ENCODE assay signal across 8 cellular contexts in the genomic region with DNA sequence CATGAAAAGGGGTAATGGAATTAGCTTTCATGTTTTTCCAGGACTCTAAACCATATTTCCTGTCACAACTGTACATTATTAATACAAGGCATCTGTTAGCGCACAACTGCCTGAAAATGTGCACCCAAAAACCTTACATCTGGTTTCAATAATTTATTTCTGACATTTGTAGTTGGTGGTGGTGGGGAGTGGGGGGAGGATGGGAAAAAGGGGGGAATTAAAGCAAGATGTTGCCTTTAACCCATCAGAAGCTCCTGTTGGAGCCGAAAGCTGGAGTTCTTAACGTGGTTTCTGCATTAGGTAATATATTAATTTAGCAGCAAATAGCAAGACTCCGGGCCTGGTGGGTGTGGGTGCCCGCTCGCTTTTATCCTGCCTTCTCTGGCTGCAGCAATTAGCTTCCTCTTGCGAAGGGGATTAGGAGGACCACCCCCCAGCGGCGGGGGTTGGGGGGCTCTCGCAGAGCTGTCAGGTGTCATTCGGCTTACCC. TPM values are rescaled to one million over a fixed set of nuclear protein-coding genes. Genes with fewer than 3 reads are reported as not detected.
A peak's percentile ranks its signal among the peaks of the same experiment; 100 is the strongest.
DNase-seq lines count a peak whose midpoint lies in the region; ATAC-seq and TF ChIP-seq lines count a peak whose summit lies in the region.

No MANE protein-coding gene starts in this region.

- no peak for TF ChIP-seq EP300 in sigmoid colon (IDR thresholded peaks at IDR 0.05)

- intact Hi-C loops in left ventricle myocardium inferior (cut with micrococcal nuclease) (loop anchor here (10.0 kb wide), 1 partner anchor 57 kb away; a partner anchor contains a TSS), sigmoid colon (cut with DNase I) (loop anchor here (2.0 kb wide), 2 partner anchors 29 to 59 kb away; a partner anchor contains a TSS)
- intact Hi-C loops in activated T-helper 1 cell treated with anti-CD3 and anti-CD28 coated beads, Interleukin-12 subunit alpha, Interleukin-12 subunit beta, Interleukin-2, Interleukin-4 antibody, amounts not matched to agents 30 ng/mL and 10 ng/mL and 1 ng/mL, durations not matched to agents 14 hours and 24 hours and 36 hours (cut with micrococcal nuclease), result no loop called here

- H3K4me3 Mint-ChIP-seq in WTC11, result peak overlapping the region; percentile 63
- H3K4me3 Mint-ChIP-seq in activated T-helper 1 cell treated with anti-CD3 and anti-CD28 coated beads, Interleukin-12 subunit alpha, Interleukin-12 subunit beta, Interleukin-2, Interleukin-4 antibody, amounts not matched to agents 30 ng/mL and 10 ng/mL and 1 ng/mL, durations not matched to agents 14 hours and 24 hours and 36 hours, result no peak overlapping the region

- H3K4me1 Mint-ChIP-seq in WTC11, result peaks cover 37% of the 10 kb centered on the region
- no peaks in the 10 kb centered on the region for H3K4me1 Mint-ChIP-seq in activated T-helper 1 cell treated with anti-CD3 and anti-CD28 coated beads, Interleukin-12 subunit alpha, Interleukin-12 subunit beta, Interleukin-2, Interleukin-4 antibody, amounts not matched to agents 30 ng/mL and 10 ng/mL and 1 ng/mL, durations not matched to agents 14 hours and 24 hours and 36 hours (ENCODE audit: low read depth)

- TF ChIP-seq CTCF in WTC11 (IDR thresholded peaks at IDR 0.05) (no peak), left ventricle myocardium inferior (IDR thresholded peaks at IDR 0.05; ENCODE audit: borderline replicate concordance) (no peak), sigmoid colon (IDR thresholded peaks at IDR 0.05) (no peak)

- no peaks in the 10 kb centered on the region for H3K9me3 Mint-ChIP-seq in WTC11
- no peaks in the 10 kb centered on the region for H3K9me3 Mint-ChIP-seq in activated T-helper 1 cell treated with anti-CD3 and anti-CD28 coated beads, Interleukin-12 subunit alpha, Interleukin-12 subunit beta, Interleukin-2, Interleukin-4 antibody, amounts not matched to agents 30 ng/mL and 10 ng/mL and 1 ng/mL, durations not matched to agents 14 hours and 24 hours and 36 hours

- peak overlapping the region; percentile 63 for H3K4me3 ChIP-seq in left ventricle myocardium inferior
- H3K4me3 ChIP-seq in sigmoid colon, result peak overlapping the region in 3 of 4 donors; percentile 37 to 54 (median 46)

- DNase-seq in EL (peak; percentile 83), WTC11 (ENCODE audit: low spot score) (no peak), left ventricle myocardium inferior (no peak), sigmoid colon (peak; percentile 76), NCI-H2029 treated with DMSO at 0.1 percent for 48 hours (lab: John Stamatoyannopoulos, UW) (no peak)
- DNase-seq in activated T-helper 1 cell treated with anti-CD3 and anti-CD28 coated beads, Interleukin-12 subunit alpha, Interleukin-12 subunit beta, Interleukin-2, Interleukin-4 antibody, amounts not matched to agents 30 ng/mL and 10 ng/mL and 1 ng/mL, durations not matched to agents 14 hours and 24 hours and 36 hours (ENCODE audit: low spot score), result no peak

- peaks cover 36% of the 10 kb centered on the region for H3K27me3 Mint-ChIP-seq in WTC11 (ENCODE audit: low read depth)
- H3K27me3 Mint-ChIP-seq in activated T-helper 1 cell treated with anti-CD3 and anti-CD28 coated beads, Interleukin-12 subunit alpha, Interleukin-12 subunit beta, Interleukin-2, Interleukin-4 antibody, amounts not matched to agents 30 ng/mL and 10 ng/mL and 1 ng/mL, durations not matched to agents 14 hours and 24 hours and 36 hours (ENCODE audit: insufficient read depth), result peaks cover 53% of the 10 kb centered on the region

- H3K36me3 Mint-ChIP-seq in WTC11, result no peaks in the 10 kb centered on the region
- H3K36me3 Mint-ChIP-seq in activated T-helper 1 cell treated with anti-CD3 and anti-CD28 coated beads, Interleukin-12 subunit alpha, Interleukin-12 subunit beta, Interleukin-2, Interleukin-4 antibody, amounts not matched to agents 30 ng/mL and 10 ng/mL and 1 ng/mL, durations not matched to agents 14 hours and 24 hours and 36 hours (ENCODE audit: low read depth), result no peaks in the 10 kb centered on the region

- no peak overlapping the region for H3K27ac Mint-ChIP-seq in WTC11
- H3K27ac Mint-ChIP-seq in activated T-helper 1 cell treated with anti-CD3 and anti-CD28 coated beads, Interleukin-12 subunit alpha, Interleukin-12 subunit beta, Interleukin-2, Interleukin-4 antibody, amounts not matched to agents 30 ng/mL and 10 ng/mL and 1 ng/mL, durations not matched to agents 14 hours and 24 hours and 36 hours, result no peak overlapping the region

- H3K27me3 ChIP-seq in left ventricle myocardium inferior (ENCODE audit: low read depth), result peaks cover 6% of the 10 kb centered on the region
- no peaks in the 10 kb centered on the region for H3K27me3 ChIP-seq in sigmoid colon

- H3K36me3 ChIP-seq in left ventricle myocardium inferior, result no peaks in the 10 kb centered on the region
- no peaks in the 10 kb centered on the region for H3K36me3 ChIP-seq in sigmoid colon

- peak; percentile 2; the same call in 1 of the 2 replicates for ATAC-seq in WTC11
- ATAC-seq in GM21381 (IDR thresholded peaks at IDR 0.05; ENCODE audit: unreplicated experiment), result no peak
- ATAC-seq in GM19351 (IDR thresholded peaks at IDR 0.05; ENCODE audit: unreplicated experiment), result no peak

- TF ChIP-seq POLR2A in sigmoid colon (IDR thresholded peaks at IDR 0.05), result no peak

- CTCF ChIA-PET in WTC11 (lab: Charles Lee), result interaction anchor here (0.9 to 3.0 kb wide), 15 partner anchors 10 to 392 kb away, joined by 3 to 30 read pairs (median 5); no protein-coding TSS in a partner anchor

- H3K27ac ChIP-seq in left ventricle myocardium inferior (replicated peaks) (peak overlapping the region; percentile 75), sigmoid colon (peak overlapping the region; percentile 78 to 91 (median 84))

- POLR2A ChIA-PET in WTC11 (lab: Charles Lee), result interaction anchor here (2.2 kb wide), 1 partner anchor 40 kb away, joined by 17 read pairs; no protein-coding TSS in a partner anchor

- 23% methylated on average over 11 of the region's 11 CpGs for WGBS in sigmoid colon, 2 donors

- H3K4me1 ChIP-seq in left ventricle myocardium inferior, result peaks cover 52% of the 10 kb centered on the region
- peaks cover 0 to 55% (median 47%) of the 10 kb centered on the region in 4 donors for H3K4me1 ChIP-seq in sigmoid colon

- no peaks in the 10 kb centered on the region for H3K9me3 ChIP-seq in left ventricle myocardium inferior (replicated peaks)
- H3K9me3 ChIP-seq in sigmoid colon, result no peaks in the 10 kb centered on the region

TF ChIP-seq in WTC11, 78 proteins besides CTCF, POLR2A, EP300 and RAD21 (continues in another document):
- TF ChIP-seq SMAD3 (CRISPR knock-in tag; IDR thresholded peaks at IDR 0.05; ENCODE audit: borderline replicate concordance), result no peak
- TF ChIP-seq, protein P1, sequence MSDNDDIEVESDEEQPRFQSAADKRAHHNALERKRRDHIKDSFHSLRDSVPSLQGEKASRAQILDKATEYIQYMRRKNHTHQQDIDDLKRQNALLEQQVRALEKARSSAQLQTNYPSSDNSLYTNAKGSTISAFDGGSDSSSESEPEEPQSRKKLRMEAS (CRISPR knock-in tag; IDR thresholded peaks at IDR 0.05), result no peak
- TF ChIP-seq NFATC4 (CRISPR knock-in tag; IDR thresholded peaks at IDR 0.05), result no peak
- TF ChIP-seq, protein P2, sequence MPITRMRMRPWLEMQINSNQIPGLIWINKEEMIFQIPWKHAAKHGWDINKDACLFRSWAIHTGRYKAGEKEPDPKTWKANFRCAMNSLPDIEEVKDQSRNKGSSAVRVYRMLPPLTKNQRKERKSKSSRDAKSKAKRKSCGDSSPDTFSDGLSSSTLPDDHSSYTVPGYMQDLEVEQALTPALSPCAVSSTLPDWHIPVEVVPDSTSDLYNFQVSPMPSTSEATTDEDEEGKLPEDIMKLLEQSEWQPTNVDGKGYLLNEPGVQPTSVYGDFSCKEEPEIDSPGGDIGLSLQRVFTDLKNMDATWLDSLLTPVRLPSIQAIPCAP (CRISPR knock-in tag; IDR thresholded peaks at IDR 0.05), result no peak
- TF ChIP-seq IRF2 (CRISPR knock-in tag; IDR thresholded peaks at IDR 0.05; ENCODE audit: borderline replicate concordance, low read depth), result no peak
- TF ChIP-seq ZNF121 (CRISPR knock-in tag; IDR thresholded peaks at IDR 0.05), result no peak

RNA-seq across cellular contexts. Expression of a gene that starts 36.9 kb away (rescaled TPM):
- total RNA-seq in WTC11 (2021) (0.39 to 0.69 TPM (median 0.66 TPM) in 3 replicates), left ventricle myocardium inferior (2.1 TPM), sigmoid colon (1 to 10 TPM; 2.0 to 6.4 (median 3.6) TPM)
- 1 to 10 TPM in 2 of 3 donors, under 1 TPM in 1; 0.46 to 2.1 (median 1.8) TPM for polyA plus RNA-seq in sigmoid colon
- 0.67 and 0.73 TPM in 2 replicates for total RNA-seq in activated T-helper 1 cell treated with anti-CD3 and anti-CD28 coated beads, Interleukin-12 subunit alpha, Interleukin-12 subunit beta, Interleukin-2, Interleukin-4 antibody, amounts not matched to agents 30 ng/mL and 10 ng/mL and 1 ng/mL, durations not matched to agents 14 hours and 24 hours and 36 hours

RNA-seq across cellular contexts. Expression of a gene that starts 59.2 kb away (rescaled TPM):
- total RNA-seq in WTC11 (2021), result 2.7 to 4.6 TPM (median 2.8 TPM) in 3 replicates
- 4.6 TPM for total RNA-seq in left ventricle myocardium inferior
- 10 to 100 TPM in 2 of 4 donors, 1 to 10 TPM in 2; 4.3 to 23.5 (median 12.1) TPM for total RNA-seq in sigmoid colon
- 1 to 10 TPM in 2 of 3 donors, under 1 TPM in 1; 0.60 to 1.9 (median 1.4) TPM for polyA plus RNA-seq in sigmoid colon
- not detected in 2 replicates for total RNA-seq in activated T-helper 1 cell treated with anti-CD3 and anti-CD28 coated beads, Interleukin-12 subunit alpha, Interleukin-12 subunit beta, Interleukin-2, Interleukin-4 antibody, amounts not matched to agents 30 ng/mL and 10 ng/mL and 1 ng/mL, durations not matched to agents 14 hours and 24 hours and 36 hours

Comparison
In these comparisons a context has a peak if more than half of its experiments do, and no peak if none do; other contexts are left out.
1. DNase-seq: peak in EL (single experiment) and sigmoid colon (single experiment); none in WTC11 (single experiment), left ventricle myocardium inferior (single experiment), NCI-H2029 treated with DMSO at 0.1 percent for 48 hours (single experiment) and activated T-helper 1 cell treated with anti-CD3 and anti-CD28 coated beads, Interleukin-12 subunit alpha, Interleukin-12 subunit beta, Interleukin-2, Interleukin-4 antibody, amounts not matched to agents 30 ng/mL and 10 ng/mL and 1 ng/mL, durations not matched to agents 14 hours and 24 hours and 36 hours (single experiment).